2 cellular contexts compared by ENCODE assay signal in genomic region chr7:155510975-155511595, GRCh38.
TF ChIP-seq lines count a peak whose summit lies in the region.

No MANE protein-coding gene starts in this region.

TF ChIP-seq in GM23338, 12 proteins besides CTCF, POLR2A, EP300 and RAD21:
- TF ChIP-seq CREB1 (CRISPR knock-in tag; IDR thresholded peaks at IDR 0.05; ENCODE audit: low read depth) = no peak
- no peak for TF ChIP-seq EZH2 (IDR thresholded peaks at IDR 0.05; ENCODE audit: low read depth, unreplicated experiment)
- TF ChIP-seq REST (IDR thresholded peaks at IDR 0.05; ENCODE audit: unreplicated experiment) = no peak
- TF ChIP-seq ETS1 (IDR thresholded peaks at IDR 0.05) = no peak
- no peak for TF ChIP-seq EZH2phosphoT487 (IDR thresholded peaks at IDR 0.05; ENCODE audit: unreplicated experiment)
- TF ChIP-seq STAT1 (IDR thresholded peaks at IDR 0.05; ENCODE audit: unreplicated experiment) = no peak
- no peak for TF ChIP-seq ZNF462 (CRISPR knock-in tag; IDR thresholded peaks at IDR 0.05)
- TF ChIP-seq NANOG (IDR thresholded peaks at IDR 0.05; ENCODE audit: borderline replicate concordance) = no peak
- no peak for TF ChIP-seq ZNF114 (CRISPR knock-in tag; IDR thresholded peaks at IDR 0.05)
- no peak for TF ChIP-seq POLR2AphosphoS5 (IDR thresholded peaks at IDR 0.05; ENCODE audit: low read depth)
- no peak for TF ChIP-seq ZNF331 (CRISPR knock-in tag; IDR thresholded peaks at IDR 0.05; ENCODE audit: low read depth)
- TF ChIP-seq JUNB (IDR thresholded peaks at IDR 0.05; ENCODE audit: unreplicated experiment) = no peak

TF ChIP-seq in H1, 55 proteins besides CTCF, POLR2A, EP300 and RAD21:
- TF ChIP-seq BACH1 (IDR thresholded peaks at IDR 0.05; ENCODE audit: low read length) (no peak), RNF2 (IDR thresholded peaks at IDR 0.05; ENCODE audit: borderline replicate concordance, low read depth, low read length, missing control alignments, poor library complexity, severe bottlenecking) (peak; percentile 54), CREB1 (IDR thresholded peaks at IDR 0.05) (no peak), SP1 (IDR thresholded peaks at IDR 0.05; ENCODE audit: low read depth, low read length) (peak; percentile 52; the same call in 1 of the 2 replicates), NANOG (IDR thresholded peaks at IDR 0.05; ENCODE audit: insufficient read depth, low read depth, low read length, poor library complexity, severe bottlenecking) (no peak), ATF2 (IDR thresholded peaks at IDR 0.05; ENCODE audit: low read length) (no peak), TCF12 (IDR thresholded peaks at IDR 0.05; ENCODE audit: low read depth, low read length) (0 out of 2 replicates have a peak, but pooled peaks have one; percentile 18), CBX8 (IDR thresholded peaks at IDR 0.05; ENCODE audit: borderline replicate concordance, low read depth, low read length) (0 out of 2 replicates have a peak, but pooled peaks have one; percentile 20)
